9 cellular contexts compared by ENCODE assay signal in genomic region chr1:159005676-159006075, GRCh38. TPM values are rescaled to one million over a fixed set of nuclear protein-coding genes. Genes with fewer than 3 reads are reported as not detected.
DNase-seq lines count a peak whose midpoint lies in the region; ATAC-seq, FAIRE-seq and TF ChIP-seq lines count a peak whose summit lies in the region.
"Had no signal": no experiment of that assay in that cellular context is flagged by ENCODE, and none has a peak within 500 bp of the region (broad histone marks: within the 10 kb centered on the region; RNA-seq: fewer than 3 reads in every experiment).

No MANE protein-coding gene starts in this region.

- no peak for TF ChIP-seq POLR2A in heart left ventricle (IDR thresholded peaks at IDR 0.05)

- FAIRE-seq in frontal cortex (lab: Jason Lieb, UNC), result no peak

- H3K36me3 ChIP-seq in heart left ventricle (no peaks in the 10 kb centered on the region), rectal smooth muscle tissue (ENCODE audit: control insufficient read depth, insufficient read depth, low read length) (no peaks in the 10 kb centered on the region)

- DNase-seq in heart left ventricle (peak in 4 of 5 donors; percentile 37 to 70 (median 39)), kidney glomerular epithelial cell (lab: John Stamatoyannopoulos, UW) (no peak), frontal cortex (ENCODE audit: low spot score in 2 of 2) (no peak), sciatic nerve (ENCODE audit: low spot score) (no peak)
- DNase-seq: NK-92 treated with Interleukin-12 subunit alpha and Interleukin-12 subunit beta, amount 100 ng/mL, for 24 hours had no signal

- H3K27me3 ChIP-seq in heart left ventricle (no peaks in the 10 kb centered on the region), rectal smooth muscle tissue (ENCODE audit: control insufficient read depth, insufficient read depth, low read length) (no peaks in the 10 kb centered on the region)

- H3K4me3 ChIP-seq in heart left ventricle (peak overlapping the region in 4 of 12 donors; percentile 8 to 45 (median 24)), rectal smooth muscle tissue (ENCODE audit: low read length) (no peak overlapping the region)

- intact Hi-C loops in heart left ventricle (cut with DNase I) (loop anchor here in 1 of 10 donors (10.0 kb wide), 1 partner anchor 861 kb away; no protein-coding TSS in a partner anchor), sciatic nerve (cut with DNase I) (no loop called here)

- H3K4me1 ChIP-seq in heart left ventricle (peaks cover 0 to 63% (median 21%) of the 10 kb centered on the region in 12 donors), rectal smooth muscle tissue (ENCODE audit: control insufficient read depth, insufficient read depth, low read length) (peaks cover 4% of the 10 kb centered on the region)

- TF ChIP-seq CTCF in GM12872 (IDR thresholded peaks at IDR 0.05; ENCODE audit: insufficient read depth, low read depth, low read length), result peak; percentile 14; the same call in 1 of the 3 replicates
- TF ChIP-seq CTCF in heart left ventricle (IDR thresholded peaks at IDR 0.05), result no peak

- H3K9me3 ChIP-seq in heart left ventricle, result no peaks in the 10 kb centered on the region

- H3K27ac ChIP-seq in heart left ventricle (peak overlapping the region in 11 of 12 donors; percentile 29 to 99 (median 73)), rectal smooth muscle tissue (ENCODE audit: low read depth, low read length) (peak overlapping the region; percentile 14)

- no peak overlapping the region for H3K9ac ChIP-seq in rectal smooth muscle tissue (ENCODE audit: low read length)

- peak; percentile 4; the same call in 1 of the 3 replicates for ATAC-seq in SK-N-SH treated with all-trans-retinoic acid at 6 μM for 48 hours
- peak in 3 of 4 donors; percentile 53 to 56 (median 56) for ATAC-seq in heart left ventricle
- ATAC-seq in sciatic nerve, result no peak
- no peak for ATAC-seq in HG02610 (IDR thresholded peaks at IDR 0.05; ENCODE audit: unreplicated experiment)

- WGBS in heart left ventricle, 4 donors, result 13 to 25% (median 22%) methylated on average over 6 of the region's 6 CpGs

TF ChIP-seq in SK-N-SH treated with all-trans-retinoic acid at 6 μM for 48 hours, 23 proteins besides CTCF, POLR2A, EP300 and RAD21:
- TF ChIP-seq TOX (CRISPR knock-in tag; IDR thresholded peaks at IDR 0.05; ENCODE audit: borderline replicate concordance) (no peak), RARB (CRISPR knock-in tag; IDR thresholded peaks at IDR 0.05) (no peak), BACH2 (CRISPR knock-in tag; IDR thresholded peaks at IDR 0.05; ENCODE audit: borderline replicate concordance) (no peak), CSRNP3 (CRISPR knock-in tag; IDR thresholded peaks at IDR 0.05) (no peak), TSHZ2 (CRISPR knock-in tag; IDR thresholded peaks at IDR 0.05) (no peak), PPARA (CRISPR knock-in tag; IDR thresholded peaks at IDR 0.05; ENCODE audit: borderline replicate concordance) (no peak), SNAI2 (CRISPR knock-in tag; IDR thresholded peaks at IDR 0.05) (no peak), OSR1 (CRISPR knock-in tag; IDR thresholded peaks at IDR 0.05) (no peak), ZFP3 (CRISPR knock-in tag; IDR thresholded peaks at IDR 0.05) (no peak), GLIS3 (CRISPR knock-in tag; IDR thresholded peaks at IDR 0.05) (no peak), PATZ1 (CRISPR knock-in tag; IDR thresholded peaks at IDR 0.05; ENCODE audit: borderline replicate concordance) (no peak), ZNF565 (CRISPR knock-in tag; conservative IDR thresholded peaks at IDR 0.05; ENCODE audit: low read depth) (no peak), POU6F1 (CRISPR knock-in tag; IDR thresholded peaks at IDR 0.05; ENCODE audit: borderline replicate concordance, low read depth) (no peak)

RNA-seq across cellular contexts. Expression of gene IFI16, which starts 4.0 kb away (rescaled TPM):
- total RNA-seq in heart left ventricle (100 to 1,000 TPM in 1 of 9 donors, 10 to 100 TPM in 8; 19.1 to 125 (median 23.7) TPM), frontal cortex (15.5 TPM), sciatic nerve (160 TPM)
- polyA plus RNA-seq in heart left ventricle, result 10 to 100 TPM; 25.5 to 27.1 TPM

Comparison
In these comparisons a context has a peak if more than half of its experiments do, and no peak if none do; other contexts are left out.
1. ATAC-seq: peak in SK-N-SH treated with all-trans-retinoic acid at 6 μM for 48 hours (single experiment) and heart left ventricle (3 of 4); none in sciatic nerve (single experiment) and HG02610 (single experiment).
2. DNase-seq: peak in heart left ventricle (4 of 5); none in kidney glomerular epithelial cell (single experiment), frontal cortex (0 of 2) and sciatic nerve (single experiment).